In the genomic region with DNA sequence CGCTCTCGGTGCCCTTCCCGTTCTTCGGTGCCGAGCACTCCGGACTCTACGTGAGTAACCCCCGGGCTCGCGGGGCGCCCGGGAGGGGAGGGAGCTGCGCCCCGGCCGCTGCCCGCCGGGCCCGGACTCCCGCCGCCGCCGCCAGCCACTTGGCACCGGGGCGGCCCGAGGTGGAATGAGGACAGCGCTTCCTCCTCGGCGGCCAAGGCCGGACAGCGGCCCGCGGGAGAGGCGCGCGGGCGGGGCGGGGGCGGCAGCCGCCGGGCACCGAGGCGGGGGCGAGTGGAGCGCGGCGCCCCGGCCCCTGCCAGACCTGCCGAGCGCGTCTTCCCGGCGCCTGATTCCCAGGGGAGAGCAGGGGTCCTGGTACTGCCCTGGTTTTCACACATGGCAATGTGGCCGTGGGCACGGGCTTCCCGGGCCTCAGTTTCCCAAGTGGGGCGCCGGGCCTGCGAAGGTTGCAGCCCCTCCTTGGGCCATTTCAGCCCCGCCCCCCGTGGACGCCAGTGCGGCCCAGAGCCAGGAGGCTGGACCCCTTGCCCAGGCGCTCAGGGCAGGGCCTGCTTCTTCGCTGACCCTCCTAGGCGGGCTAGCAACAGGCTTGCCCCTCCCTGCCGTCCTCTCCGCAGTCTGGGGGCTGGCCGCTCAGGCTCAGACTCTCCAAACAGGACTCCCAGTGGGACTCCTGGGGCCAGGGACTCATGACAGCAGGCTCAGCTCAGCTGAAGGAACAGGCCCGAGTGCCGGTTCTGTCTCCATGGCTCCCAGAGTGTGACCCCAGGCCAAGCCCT, we compare ENCODE assay signal across 8 cellular contexts. TPM values are rescaled to one million over a fixed set of nuclear protein-coding genes. Genes with fewer than 3 reads are reported as not detected.
DNase-seq lines count a peak whose midpoint lies in the region; ATAC-seq lines count a peak whose summit lies in the region.

No MANE protein-coding gene starts in this region.

- H3K27me3 Mint-ChIP-seq in naive B cell: peaks cover 38 to 68% (median 46%) of the 10 kb centered on the region in 3 donors

- peak overlapping the region in 2 of 6 donors; percentile 26 to 37 for H3K27ac Mint-ChIP-seq in naive B cell

- H3K27me3 ChIP-seq in esophagus (ENCODE audit: control insufficient read depth in 1 of 2, insufficient read depth in 2 of 2, low read length in 2 of 2): no peaks in the 10 kb centered on the region

- peaks cover 6 to 12% (median 7%) of the 10 kb centered on the region in 3 donors for H3K4me1 Mint-ChIP-seq in naive B cell

- H3K4me1 ChIP-seq in esophagus (ENCODE audit: control insufficient read depth in 2 of 2, insufficient read depth in 2 of 2, low read length in 1 of 2): peaks cover 8 to 23% of the 10 kb centered on the region in 2 donors

- H3K4me3 ChIP-seq in esophagus (ENCODE audit: low read depth in 1 of 2, low read length in 2 of 2): peak overlapping the region; percentile 65 to 68

- 9 to 13% methylated on average over 53 to 70 of the region's 70 CpGs for WGBS in esophagus, 2 donors

- peak overlapping the region; percentile 48 to 61 for H3K27ac ChIP-seq in esophagus (ENCODE audit: low read depth in 2 of 2, low read length in 1 of 2)
- H3K27ac ChIP-seq in caudate nucleus (ENCODE audit: low read depth, low read length): no peak overlapping the region

- peaks cover 5 to 16% (median 11%) of the 10 kb centered on the region in 7 donors for H3K9me3 Mint-ChIP-seq in naive B cell

- peak overlapping the region in 7 of 8 donors; percentile 47 to 81 (median 71) for H3K4me3 Mint-ChIP-seq in naive B cell

- peaks cover 9 to 12% of the 10 kb centered on the region in 2 donors for H3K9me3 ChIP-seq in esophagus (ENCODE audit: control insufficient read depth in 2 of 2, insufficient read depth in 1 of 2, low read depth in 1 of 2, low read length in 1 of 2)

- peaks cover 0 to 21% of the 10 kb centered on the region in 2 donors for H3K36me3 Mint-ChIP-seq in naive B cell

- H3K36me3 ChIP-seq in esophagus (ENCODE audit: control insufficient read depth in 2 of 2, insufficient read depth in 2 of 2, low read length in 1 of 2): peaks cover 3% of the 10 kb centered on the region in 2 donors

- ATAC-seq in naive B cell (ENCODE audit: low read depth in 2 of 2) (peak; percentile 15 to 20), HG03135 (IDR thresholded peaks at IDR 0.05; ENCODE audit: unreplicated experiment) (no peak)

- DNase-seq in AG08396 (ENCODE audit: low spot score) (peak; percentile 67), RKO (ENCODE audit: low spot score) (peak; percentile 11), naive B cell (no peak), caudate nucleus (lab: John Stamatoyannopoulos, UW) (no peak), middle frontal gyrus (ENCODE audit: extremely low spot score, low spot score) (no peak), HuH-7.5 (ENCODE audit: low spot score) (no peak)

RNA-seq across cellular contexts. Expression of gene SNED1, which starts 0.8 kb away (rescaled TPM):
- polyA plus RNA-seq in esophagus (1 to 10 TPM; 3.3 to 3.6 TPM), naive B cell (ENCODE audit: low read depth in 6 of 6) (1 to 10 TPM in 5 of 6 donors, under 1 TPM in 1; 0.75 to 3.2 (median 1.3) TPM)

Comparison
In these comparisons a context has a peak if more than half of its experiments do, and no peak if none do; other contexts are left out.
1. DNase-seq: peak in AG08396 (single experiment) and RKO (single experiment); none in naive B cell (single experiment), caudate nucleus (0 of 61), middle frontal gyrus (single experiment) and HuH-7.5 (single experiment).